ENCODE assay signal across 19 cellular contexts in genomic region chr10:22386396-22386928, GRCh38. TPM values are rescaled to one million over a fixed set of nuclear protein-coding genes. Genes with fewer than 3 reads are reported as not detected.
"Had no signal": no experiment of that assay in that cellular context is flagged by ENCODE, and none has a peak within 500 bp of the region (broad histone marks: within the 10 kb centered on the region; RNA-seq: fewer than 3 reads in every experiment).

No MANE protein-coding gene starts in this region.

- H3K4me3 ChIP-seq: breast epithelium, dorsolateral prefrontal cortex, lung, prostate gland, spleen, transverse colon had no signal

- H3K9me3 Mint-ChIP-seq: activated CD4-positive, alpha-beta memory T cell treated with anti-CD3 and anti-CD28 coated beads, Interleukin-2, amount 10 ng/mL, durations not matched to agents 7 days and 5 days; natural killer cell; stimulated activated naive B cell treated with anti-CD40 and anti-IgM and Interleukin-4, amounts not matched to agents 10 μg/mL and 1 μg/mL and 100 μg/mL, for 72 hours had no signal

- H3K4me1 ChIP-seq: breast epithelium, prostate gland, spleen, transverse colon had no signal

- H3K36me3 Mint-ChIP-seq: activated naive CD8-positive, alpha-beta T cell; natural killer cell; stimulated activated naive B cell treated with anti-CD40 and anti-IgM and Interleukin-4, amounts not matched to agents 10 μg/mL and 1 μg/mL and 100 μg/mL, for 72 hours had no signal

- H3K9me3 ChIP-seq: breast epithelium, prostate gland, spleen, transverse colon had no signal

- H3K27ac ChIP-seq: breast epithelium, dorsolateral prefrontal cortex, prostate gland, spleen, transverse colon, VCaP had no signal

- H3K27ac Mint-ChIP-seq: activated CD4-positive, alpha-beta memory T cell treated with anti-CD3 and anti-CD28 coated beads, Interleukin-2, amount 10 ng/mL, durations not matched to agents 7 days and 5 days; activated CD4-positive, alpha-beta T cell treated with anti-CD3 and anti-CD28 coated beads for 36 hours; activated naive CD8-positive, alpha-beta T cell; natural killer cell; stimulated activated naive B cell treated with anti-CD40 and anti-IgM and Interleukin-4, amounts not matched to agents 10 μg/mL and 1 μg/mL and 100 μg/mL, for 72 hours had no signal

- H3K27me3 ChIP-seq: breast epithelium, dorsolateral prefrontal cortex, spleen, transverse colon had no signal

- DNase-seq: activated CD4-positive, alpha-beta memory T cell treated with anti-CD3 and anti-CD28 coated beads, Interleukin-2, amount 10 ng/mL, durations not matched to agents 7 days and 5 days; activated CD4-positive, alpha-beta T cell treated with anti-CD3 and anti-CD28 coated beads for 36 hours; activated gamma-delta T cell; activated T-cell treated with anti-CD3 and anti-CD28 coated beads, Interleukin-2, amount 50 U/mL, for 48 hours; dorsolateral prefrontal cortex; hypothalamus; natural killer cell; occipital lobe; spleen; stimulated activated CD4-positive, alpha-beta T cell treated with anti-CD3 and anti-CD28 coated beads, Interleukin-2, amount 100 ng/mL, for 24 hours; stimulated activated naive B cell treated with anti-CD40 and anti-IgM and Interleukin-4, amounts not matched to agents 10 μg/mL and 1 μg/mL and 100 μg/mL, for 72 hours; substantia nigra; transverse colon had no signal

- H3K36me3 ChIP-seq: breast epithelium, prostate gland, spleen, transverse colon had no signal

- H3K4me3 Mint-ChIP-seq: activated CD4-positive, alpha-beta memory T cell treated with anti-CD3 and anti-CD28 coated beads, Interleukin-2, amount 10 ng/mL, durations not matched to agents 7 days and 5 days; activated CD4-positive, alpha-beta T cell treated with anti-CD3 and anti-CD28 coated beads for 36 hours; activated naive CD8-positive, alpha-beta T cell; natural killer cell; stimulated activated naive B cell treated with anti-CD40 and anti-IgM and Interleukin-4, amounts not matched to agents 10 μg/mL and 1 μg/mL and 100 μg/mL, for 72 hours had no signal

- H3K4me1 Mint-ChIP-seq: activated CD4-positive, alpha-beta memory T cell treated with anti-CD3 and anti-CD28 coated beads, Interleukin-2, amount 10 ng/mL, durations not matched to agents 7 days and 5 days; activated CD4-positive, alpha-beta T cell treated with anti-CD3 and anti-CD28 coated beads for 36 hours; natural killer cell; stimulated activated naive B cell treated with anti-CD40 and anti-IgM and Interleukin-4, amounts not matched to agents 10 μg/mL and 1 μg/mL and 100 μg/mL, for 72 hours had no signal

RNA-seq across cellular contexts. Expression of gene SPAG6, which starts 41.2 kb away (rescaled TPM):
- polyA plus RNA-seq: esophagus had no signal
